Comparison of ENCODE assay signal across 8 cellular contexts in genomic region chr22:22321743-22322611, GRCh38.
DNase-seq lines count a peak whose midpoint lies in the region; ATAC-seq and TF ChIP-seq lines count a peak whose summit lies in the region.
"Not testable (repeated sequence)": the region's sequence is repeated elsewhere in the genome, so short reads cannot be mapped to it uniquely, and the experiment has no call there.

No MANE protein-coding gene starts in this region.

- peak; percentile 67 for ATAC-seq in HG02852 (IDR thresholded peaks at IDR 0.05; ENCODE audit: unreplicated experiment)
- peak; percentile 59 for ATAC-seq in Right ventricle myocardium inferior

- H3K27me3 ChIP-seq in tibial nerve = not testable (repeated sequence)

- not testable (repeated sequence) for H3K4me1 ChIP-seq in tibial nerve

- DNase-seq in GM04504 (ENCODE audit: low read depth) (peak; percentile 25), NCI-H2029 (lab: John Stamatoyannopoulos, UW) (peak; percentile 46), T-helper 2 cell (peak; percentile 32 to 73 (median 53)), Right ventricle myocardium inferior (ENCODE audit: missing footprints) (peak; percentile 88), pons (ENCODE audit: low spot score) (peak; percentile 71), tibial nerve (ENCODE audit: low spot score in 2 of 2) (peak; percentile 26 to 27)
- peak; percentile 43 for DNase-seq in activated naive CD8-positive, alpha-beta T cell treated with anti-CD3 and anti-CD28 coated beads, Interleukin-2, amount 50 U/mL, for 16 hours (ENCODE audit: low read depth, low spot score)

- not testable (repeated sequence) for H3K4me3 ChIP-seq in tibial nerve

- H3K9me3 ChIP-seq in tibial nerve = not testable (repeated sequence)

- not testable (repeated sequence) for TF ChIP-seq POLR2A in tibial nerve (IDR thresholded peaks at IDR 0.05)

- intact Hi-C loops in Right ventricle myocardium inferior (cut with DNase I) = not testable (repeated sequence)

- 30 to 36% methylated on average over 3 to 8 of the region's 11 CpGs for WGBS in tibial nerve, 2 donors

- not testable (repeated sequence) for H3K27ac ChIP-seq in tibial nerve

- peak; percentile 64 to 83 (median 73) for TF ChIP-seq CTCF in tibial nerve (IDR thresholded peaks at IDR 0.05)

- peaks cover 0 to 38% (median 0%) of the 10 kb centered on the region in 3 donors for H3K36me3 ChIP-seq in tibial nerve

- TF ChIP-seq EP300 in tibial nerve (IDR thresholded peaks at IDR 0.05) = not testable (repeated sequence)

Comparison
In these comparisons a context has a peak if more than half of its experiments do, and no peak if none do; other contexts are left out.
1. DNase-seq: peak in every context shown above with its lines; median percentile 88 in Right ventricle myocardium inferior; 71 in pons; 53 in T-helper 2 cell; 46 in NCI-H2029; 43 in activated naive CD8-positive, alpha-beta T cell treated with anti-CD3 and anti-CD28 coated beads, Interleukin-2, amount 50 U/mL, for 16 hours; 26 in tibial nerve; 25 in GM04504.